8 cellular contexts compared by ENCODE assay signal in the genomic region with DNA sequence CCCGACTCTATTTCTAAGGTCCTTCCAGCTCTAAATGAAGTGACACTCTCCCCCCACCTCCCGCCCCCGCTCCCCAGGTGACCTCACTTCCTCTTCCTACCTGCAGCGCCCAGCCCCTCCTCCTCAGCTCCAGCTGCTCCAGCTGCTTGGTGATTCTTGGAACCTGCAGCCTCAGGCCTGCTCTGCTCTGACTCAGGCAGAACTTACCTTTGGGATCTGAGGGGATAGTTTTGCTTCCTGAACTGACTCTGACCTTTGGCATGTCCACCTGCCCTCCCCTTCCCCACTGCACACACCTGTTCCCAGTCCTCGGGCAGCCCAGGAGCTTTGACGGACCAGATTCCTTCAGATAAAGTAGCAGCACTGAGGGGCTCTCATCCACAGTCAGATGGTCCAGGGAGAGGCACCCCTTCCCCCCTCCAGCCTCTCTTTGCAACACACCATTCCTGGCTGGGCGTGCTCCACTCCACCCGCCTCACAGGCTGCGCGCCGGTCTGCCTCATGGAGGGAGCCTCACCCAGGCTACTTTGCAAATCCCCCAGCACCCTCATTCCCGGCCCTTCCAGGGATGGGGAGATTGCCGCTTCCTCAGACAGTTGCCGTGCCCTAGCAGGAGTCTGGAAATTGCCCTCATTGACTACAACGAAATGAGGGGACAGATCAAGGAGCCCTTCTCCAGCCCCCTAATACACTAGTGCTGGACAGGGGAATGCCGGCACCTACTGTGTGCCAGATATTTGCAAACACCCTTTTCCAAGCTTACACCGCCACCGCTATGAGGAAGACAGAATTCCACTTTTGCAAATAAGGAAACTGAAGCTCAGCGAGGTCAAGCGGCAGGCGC. TPM values are rescaled to one million over a fixed set of nuclear protein-coding genes. Genes with fewer than 3 reads are reported as not detected.
A peak's percentile ranks its signal among the peaks of the same experiment; 100 is the strongest.
DNase-seq lines count a peak whose midpoint lies in the region; ATAC-seq and TF ChIP-seq lines count a peak whose summit lies in the region.

No MANE protein-coding gene starts in this region.

- TF ChIP-seq CTCF in GM06990 (IDR thresholded peaks at IDR 0.05; ENCODE audit: insufficient read depth, low read length, poor library complexity, severe bottlenecking) (no peak), neural progenitor cell (IDR thresholded peaks at IDR 0.05) (no peak), vagina (IDR thresholded peaks at IDR 0.05) (no peak)

- H3K9me3 ChIP-seq in MG63: no peaks in the 10 kb centered on the region
- H3K9me3 ChIP-seq in neural progenitor cell (ENCODE audit: low read depth): no peaks in the 10 kb centered on the region
- no peaks in the 10 kb centered on the region for H3K9me3 ChIP-seq in vagina

- CTCF ChIA-PET in activated CD8-positive, alpha-beta T cell treated with anti-CD3 and anti-CD28 coated beads, Interleukin-2, amount 10 ng/mL, durations not matched to agents 7 days and 5 days (lab: Charles Lee): interaction anchor here (0.7 to 4.5 kb wide), 25 partner anchors 9 to 474 kb away, joined by 3 to 39 read pairs (median 4); a partner anchor contains a TSS

- peaks cover 39% of the 10 kb centered on the region for H4K20me1 ChIP-seq in neural progenitor cell (ENCODE audit: low read depth)

- no peaks in the 10 kb centered on the region for H3K9me3 Mint-ChIP-seq in activated CD8-positive, alpha-beta T cell treated with anti-CD3 and anti-CD28 coated beads, Interleukin-2, amount 10 ng/mL, durations not matched to agents 7 days and 5 days (ENCODE audit: insufficient read depth)
- H3K9me3 Mint-ChIP-seq in neural progenitor cell: no peaks in the 10 kb centered on the region

- no peak overlapping the region for H3K27ac ChIP-seq in neural progenitor cell
- H3K27ac ChIP-seq in vagina: peak overlapping the region; percentile 97

- ATAC-seq in activated CD8-positive, alpha-beta T cell treated with anti-CD3 and anti-CD28 coated beads, Interleukin-2, amount 10 ng/mL, durations not matched to agents 7 days and 5 days: no peak
- ATAC-seq in esophagus mucosa (peak; percentile 54), GM19351 (IDR thresholded peaks at IDR 0.05; ENCODE audit: unreplicated experiment) (no peak)

- H3F3A ChIP-seq in neural progenitor cell (ENCODE audit: low read depth): peaks cover 9% of the 10 kb centered on the region

- POLR2A ChIA-PET in activated CD8-positive, alpha-beta T cell treated with anti-CD3 and anti-CD28 coated beads, Interleukin-2, amount 10 ng/mL, durations not matched to agents 7 days and 5 days (lab: Charles Lee): interaction anchor here (0.6 to 2.8 kb wide), 16 partner anchors 30 to 425 kb away, joined by 3 to 15 read pairs (median 4); a partner anchor contains a TSS

- H3K36me3 Mint-ChIP-seq in activated CD8-positive, alpha-beta T cell treated with anti-CD3 and anti-CD28 coated beads, Interleukin-2, amount 10 ng/mL, durations not matched to agents 7 days and 5 days (ENCODE audit: low read depth): peaks cover 16% of the 10 kb centered on the region
- no peaks in the 10 kb centered on the region for H3K36me3 Mint-ChIP-seq in neural progenitor cell

- H3K36me3 ChIP-seq in GM06990 (ENCODE audit: control insufficient read depth, insufficient read depth, low read length) (peaks cover 7% of the 10 kb centered on the region), MG63 (peaks cover 10% of the 10 kb centered on the region), neural progenitor cell (no peaks in the 10 kb centered on the region), vagina (peaks cover 0 to under 1% of the 10 kb centered on the region in 2 donors)

- H3K4me3 Mint-ChIP-seq in activated CD8-positive, alpha-beta T cell treated with anti-CD3 and anti-CD28 coated beads, Interleukin-2, amount 10 ng/mL, durations not matched to agents 7 days and 5 days: peak overlapping the region; percentile 90
- H3K4me3 Mint-ChIP-seq in neural progenitor cell: peak overlapping the region; percentile 97

- H3K4me1 Mint-ChIP-seq in activated CD8-positive, alpha-beta T cell treated with anti-CD3 and anti-CD28 coated beads, Interleukin-2, amount 10 ng/mL, durations not matched to agents 7 days and 5 days (ENCODE audit: low read depth): peaks cover 63% of the 10 kb centered on the region
- peaks cover 38% of the 10 kb centered on the region for H3K4me1 Mint-ChIP-seq in neural progenitor cell

- H3K27me3 ChIP-seq in GM06990 (replicated peaks; ENCODE audit: control insufficient read depth, insufficient read depth, low read length) (no peaks in the 10 kb centered on the region), MG63 (no peaks in the 10 kb centered on the region), neural progenitor cell (peaks cover 42% of the 10 kb centered on the region), vagina (no peaks in the 10 kb centered on the region)

- DNase-seq in GM06990 (ENCODE audit: extremely low read depth, insufficient read length) (peak; percentile 54), MG63 (no peak), neural progenitor cell (ENCODE audit: low spot score) (peak; percentile 38), vagina (ENCODE audit: extremely low spot score in 2 of 2) (no peak), AML-193 (lab: John Stamatoyannopoulos, UW) (no peak)
- peak; percentile 73 for DNase-seq in activated CD8-positive, alpha-beta T cell treated with anti-CD3 and anti-CD28 coated beads, Interleukin-2, amount 10 ng/mL, durations not matched to agents 7 days and 5 days

- peaks cover 39% of the 10 kb centered on the region for H3K79me2 ChIP-seq in neural progenitor cell (ENCODE audit: low read depth)

- no peak for TF ChIP-seq POLR2A in vagina (IDR thresholded peaks at IDR 0.05)

- H3K4me3 ChIP-seq in GM06990 (replicated peaks; ENCODE audit: low read depth, low read length): peak overlapping the region; percentile 75
- peak overlapping the region; percentile 96 for H3K4me3 ChIP-seq in MG63
- H3K4me3 ChIP-seq in neural progenitor cell: peak overlapping the region; percentile 83
- peak overlapping the region; percentile 84 to 99 for H3K4me3 ChIP-seq in vagina

- H3K9ac ChIP-seq in neural progenitor cell: no peak overlapping the region

- H3K4me2 ChIP-seq in neural progenitor cell: peak overlapping the region; percentile 89

- H3K4me1 ChIP-seq in neural progenitor cell: peaks cover 20% of the 10 kb centered on the region
- peaks cover 55% of the 10 kb centered on the region for H3K4me1 ChIP-seq in vagina

- peak overlapping the region; percentile 60 for H2AFZ ChIP-seq in neural progenitor cell (replicated peaks)

- intact Hi-C loops in vagina (cut with DNase I): loop anchor here (5.0 kb wide), 1 partner anchor 159 kb away; no protein-coding TSS in a partner anchor

- peak overlapping the region; percentile 85 for H3K27ac Mint-ChIP-seq in activated CD8-positive, alpha-beta T cell treated with anti-CD3 and anti-CD28 coated beads, Interleukin-2, amount 10 ng/mL, durations not matched to agents 7 days and 5 days
- H3K27ac Mint-ChIP-seq in neural progenitor cell: no peak overlapping the region

- H3K27me3 Mint-ChIP-seq in activated CD8-positive, alpha-beta T cell treated with anti-CD3 and anti-CD28 coated beads, Interleukin-2, amount 10 ng/mL, durations not matched to agents 7 days and 5 days (ENCODE audit: low read depth): no peaks in the 10 kb centered on the region
- H3K27me3 Mint-ChIP-seq in neural progenitor cell (ENCODE audit: insufficient read depth, low read depth): peaks cover 36% of the 10 kb centered on the region

RNA-seq across cellular contexts. Expression of a gene that starts 0.7 kb away (rescaled TPM):
- total RNA-seq in MG63 (2014; rRNA removed; shearing (Covaris generic); ENCODE audit: low replicate concordance): 1.8 and 2.8 TPM in 2 replicates
- total RNA-seq in activated CD8-positive, alpha-beta T cell treated with anti-CD3 and anti-CD28 coated beads, Interleukin-2, amount 10 ng/mL, durations not matched to agents 7 days and 5 days: 10 to 100 TPM; 57.2 to 59.4 TPM
- total RNA-seq in esophagus mucosa (23.1 TPM), neural progenitor cell (ENCODE audit: low replicate concordance) (1.2 and 7.1 TPM in 2 replicates), vagina (20.9 TPM)

RNA-seq across cellular contexts. Expression of a gene that starts 57.1 kb away (rescaled TPM):
- total RNA-seq in MG63 (2014; rRNA removed; shearing (Covaris generic); ENCODE audit: low replicate concordance): 0.22 TPM in 1 of 2 replicates, not detected in the other
- not detected for total RNA-seq in activated CD8-positive, alpha-beta T cell treated with anti-CD3 and anti-CD28 coated beads, Interleukin-2, amount 10 ng/mL, durations not matched to agents 7 days and 5 days
- total RNA-seq in esophagus mucosa (not detected), neural progenitor cell (ENCODE audit: low replicate concordance) (not detected in 2 replicates), vagina (not detected)

Comparison
In these comparisons a context has a peak if more than half of its experiments do, and no peak if none do; other contexts are left out.
1. DNase-seq: peak in GM06990 (single experiment), activated CD8-positive, alpha-beta T cell treated with anti-CD3 and anti-CD28 coated beads, Interleukin-2, amount 10 ng/mL, durations not matched to agents 7 days and 5 days (single experiment) and neural progenitor cell (single experiment); none in MG63 (single experiment), vagina (0 of 2) and AML-193 (0 of 2).
2. Peak in every context shown above with its lines, with median percentiles within 50 percentile points of each other: H3K4me3 ChIP-seq.